8 cellular contexts compared by ENCODE assay signal in the genomic region with DNA sequence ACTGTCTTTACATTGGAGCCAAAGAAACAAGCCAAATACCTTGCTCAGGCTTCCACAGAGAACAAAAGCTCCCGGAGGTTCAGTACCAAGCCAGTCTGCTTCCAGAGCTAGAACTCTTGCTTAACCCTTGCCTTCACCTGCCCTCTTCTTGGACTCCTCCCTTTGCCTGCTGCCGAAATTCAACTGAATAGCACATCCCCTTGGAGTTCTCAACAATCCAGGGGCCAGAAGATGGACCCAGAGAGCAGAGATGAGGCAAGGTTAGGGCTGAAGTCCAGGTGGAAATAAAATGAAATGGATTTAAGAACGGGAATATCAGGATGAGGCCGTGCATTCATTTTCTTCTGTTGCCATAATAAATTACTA. TPM values are rescaled to one million over a fixed set of nuclear protein-coding genes. Genes with fewer than 3 reads are reported as not detected.
A peak's percentile ranks its signal among the peaks of the same experiment; 100 is the strongest.
DNase-seq lines count a peak whose midpoint lies in the region; ATAC-seq and TF ChIP-seq lines count a peak whose summit lies in the region.

No MANE protein-coding gene starts in this region.

- TF ChIP-seq EP300 in upper lobe of left lung (IDR thresholded peaks at IDR 0.05), result no peak

- peaks cover 17% of the 10 kb centered on the region for H3K27me3 Mint-ChIP-seq in T-helper 1 cell treated with Interleukin-12 subunit alpha and Interleukin-12 subunit beta and Interleukin-4 antibody, amounts not matched to agents 30 μg/mL and 1 μg/mL, for 36 hours (ENCODE audit: low read depth)

- TF ChIP-seq CTCF in upper lobe of left lung (IDR thresholded peaks at IDR 0.05), result no peak

- H3K27me3 ChIP-seq in effector memory CD4-positive, alpha-beta T cell (replicated peaks; ENCODE audit: control insufficient read depth, insufficient read depth, low read length, poor library complexity, severe bottlenecking), result no peaks in the 10 kb centered on the region
- H3K27me3 ChIP-seq in skeletal muscle satellite cell (ENCODE audit: control insufficient read depth, insufficient read depth, low read length) (peaks cover 34% of the 10 kb centered on the region), upper lobe of left lung (no peaks in the 10 kb centered on the region)

- no peak overlapping the region for H3K27ac ChIP-seq in effector memory CD4-positive, alpha-beta T cell (ENCODE audit: insufficient read depth, low read length, poor library complexity, severe bottlenecking)
- H3K27ac ChIP-seq in upper lobe of left lung, result peak overlapping the region in 1 of 4 donors; percentile 89

- DNase-seq in T-helper 1 cell (no peak), NCI-H510A treated with DMSO at 0.1 percent for 48 hours (lab: John Stamatoyannopoulos, UW) (peak; percentile 51), AML-193 (lab: John Stamatoyannopoulos, UW) (no peak), upper lobe of left lung (no peak)
- no peak for DNase-seq in effector memory CD4-positive, alpha-beta T cell

- peak overlapping the region; percentile 79 for H3K4me2 ChIP-seq in skeletal muscle satellite cell (ENCODE audit: low read length)

- ATAC-seq in upper lobe of left lung (ENCODE audit: low FRiP score in 2 of 2) (no peak), GM19328 (IDR thresholded peaks at IDR 0.05; ENCODE audit: unreplicated experiment) (no peak)

- peak overlapping the region; percentile 43 for H3K27ac Mint-ChIP-seq in T-helper 1 cell treated with Interleukin-12 subunit alpha and Interleukin-12 subunit beta and Interleukin-4 antibody, amounts not matched to agents 30 μg/mL and 1 μg/mL, for 36 hours

- no peak for TF ChIP-seq POLR2A in upper lobe of left lung (IDR thresholded peaks at IDR 0.05)

- WGBS in upper lobe of left lung, 2 donors, result 38 to 48% methylated on average over 4 of the region's 4 CpGs

- H3K4me3 Mint-ChIP-seq in T-helper 1 cell treated with Interleukin-12 subunit alpha and Interleukin-12 subunit beta and Interleukin-4 antibody, amounts not matched to agents 30 μg/mL and 1 μg/mL, for 36 hours, result peak overlapping the region; percentile 84

- H3K36me3 ChIP-seq in effector memory CD4-positive, alpha-beta T cell (ENCODE audit: control insufficient read depth, insufficient read depth, low read length), result no peaks in the 10 kb centered on the region
- H3K36me3 ChIP-seq in skeletal muscle satellite cell (ENCODE audit: insufficient read depth, low read length) (no peaks in the 10 kb centered on the region), upper lobe of left lung (no peaks in the 10 kb centered on the region)

- peak overlapping the region; percentile 79 for H3K4me3 ChIP-seq in effector memory CD4-positive, alpha-beta T cell (ENCODE audit: insufficient read depth, low read depth, low read length, poor library complexity, severe bottlenecking)
- H3K4me3 ChIP-seq in skeletal muscle satellite cell (ENCODE audit: low read length) (no peak overlapping the region), upper lobe of left lung (peak overlapping the region in 2 of 4 donors; percentile 75 to 83)

- peaks cover 9% of the 10 kb centered on the region for H3K4me1 ChIP-seq in effector memory CD4-positive, alpha-beta T cell (ENCODE audit: control insufficient read depth, insufficient read depth, low read length, poor library complexity, severe bottlenecking)
- H3K4me1 ChIP-seq in skeletal muscle satellite cell (ENCODE audit: control insufficient read depth, insufficient read depth, low read length), result peaks cover 7% of the 10 kb centered on the region
- H3K4me1 ChIP-seq in upper lobe of left lung, result peaks cover 5 to 34% (median 19%) of the 10 kb centered on the region in 4 donors

- H3K36me3 Mint-ChIP-seq in T-helper 1 cell treated with Interleukin-12 subunit alpha and Interleukin-12 subunit beta and Interleukin-4 antibody, amounts not matched to agents 30 μg/mL and 1 μg/mL, for 36 hours (ENCODE audit: low read depth), result no peaks in the 10 kb centered on the region

- no peak overlapping the region for H3K9ac ChIP-seq in skeletal muscle satellite cell (ENCODE audit: low read depth, low read length)

- H3K4me1 Mint-ChIP-seq in T-helper 1 cell treated with Interleukin-12 subunit alpha and Interleukin-12 subunit beta and Interleukin-4 antibody, amounts not matched to agents 30 μg/mL and 1 μg/mL, for 36 hours (ENCODE audit: low read depth), result peaks cover 21% of the 10 kb centered on the region

- no peaks in the 10 kb centered on the region for H3K9me3 ChIP-seq in effector memory CD4-positive, alpha-beta T cell (ENCODE audit: control insufficient read depth, low read length)
- H3K9me3 ChIP-seq in skeletal muscle satellite cell (replicated peaks; ENCODE audit: low read length), result no peaks in the 10 kb centered on the region
- H3K9me3 ChIP-seq in upper lobe of left lung, result no peaks in the 10 kb centered on the region

- no peaks in the 10 kb centered on the region for H3K9me3 Mint-ChIP-seq in T-helper 1 cell treated with Interleukin-12 subunit alpha and Interleukin-12 subunit beta and Interleukin-4 antibody, amounts not matched to agents 30 μg/mL and 1 μg/mL, for 36 hours

RNA-seq across cellular contexts. Expression of a gene that starts 0.9 kb away (rescaled TPM):
- total RNA-seq in skeletal muscle satellite cell (2012; rRNA removed), result under 0.01 TPM in 1 of 2 replicates, not detected in the other
- 10 to 100 TPM; 22.0 to 64.8 (median 34.6) TPM for total RNA-seq in upper lobe of left lung
